Comparison of ENCODE assay signal across 8 cellular contexts in genomic region chr2:112881217-112882000, GRCh38. TPM values are rescaled to one million over a fixed set of nuclear protein-coding genes. Genes with fewer than 3 reads are reported as not detected.
A peak's percentile ranks its signal among the peaks of the same experiment; 100 is the strongest.
DNase-seq lines count a peak whose midpoint lies in the region; ATAC-seq, FAIRE-seq and TF ChIP-seq lines count a peak whose summit lies in the region.

No MANE protein-coding gene starts in this region.

- H3K9me1 ChIP-seq in endothelial cell of umbilical vein (replicated peaks; ENCODE audit: control insufficient read depth, extremely low read depth, insufficient read depth, low read length): no peaks in the 10 kb centered on the region

- dilution Hi-C loops in endothelial cell of umbilical vein (cut with MboI; ENCODE audit: extremely low pct_ligation_motif_present, low sequenced_read_pairs): no loop called here

- no peaks in the 10 kb centered on the region for H3K79me2 ChIP-seq in OCI-LY7 (ENCODE audit: insufficient read depth, low read depth, low read length)
- no peaks in the 10 kb centered on the region for H3K79me2 ChIP-seq in endothelial cell of umbilical vein (ENCODE audit: control insufficient read depth, insufficient read depth, low read length)

- H3K9me3 ChIP-seq in OCI-LY7 (ENCODE audit: low read length): no peaks in the 10 kb centered on the region
- no peaks in the 10 kb centered on the region for H3K9me3 ChIP-seq in endothelial cell of umbilical vein (replicated peaks; ENCODE audit: control insufficient read depth, insufficient read depth, low read length)

- H3K9ac ChIP-seq in endothelial cell of umbilical vein (replicated peaks; ENCODE audit: extremely low read depth, insufficient read depth, low read length): no peak overlapping the region

- H3K27me3 ChIP-seq in endothelial cell of umbilical vein (ENCODE audit: control insufficient read depth in 2 of 2, insufficient read depth in 2 of 2, low read length in 2 of 2): no peaks in the 10 kb centered on the region

- H3K4me2 ChIP-seq in OCI-LY7 (ENCODE audit: low read length) (peak overlapping the region; percentile 56), endothelial cell of umbilical vein (ENCODE audit: insufficient read depth, low read length) (no peak overlapping the region)

- H3K4me1 ChIP-seq in OCI-LY7 (ENCODE audit: insufficient read depth, low read length, poor library complexity, severe bottlenecking) (peaks cover 26% of the 10 kb centered on the region), endothelial cell of umbilical vein (ENCODE audit: control insufficient read depth, extremely low read depth, insufficient read depth, low read length) (peaks cover 23% of the 10 kb centered on the region)

- CTCF ChIA-PET in OCI-LY7 (lab: Charles Lee; ENCODE audit: unreplicated experiment) (interaction anchor here (0.9 kb wide), 1 partner anchor 156 kb away, joined by 6 read pairs; no protein-coding TSS in a partner anchor), endothelial cell of umbilical vein (lab: Charles Lee) (interaction anchor here (1.2 to 2.1 kb wide), 5 partner anchors 61 to 132 kb away, joined by 4 to 15 read pairs (median 7); no protein-coding TSS in a partner anchor)

- DNase-seq in stimulated activated CD4-positive, alpha-beta T cell treated with anti-CD3 and anti-CD28 coated beads, Interleukin-12 subunit alpha, Interleukin-12 subunit beta, amount 100 ng/mL, for 48 hours (ENCODE audit: low read depth in 2 of 3, low spot score in 1 of 3): peak in 2 of 3 donors; percentile 25 to 30
- no peak for DNase-seq in stimulated activated CD4-positive, alpha-beta T cell treated with anti-CD3 and anti-CD28 coated beads, Interleukin-12 subunit alpha, Interleukin-12 subunit beta, amount 100 ng/mL, for 4 hours
- DNase-seq in OCI-LY7 (ENCODE audit: low spot score) (peak; percentile 22), endothelial cell of umbilical vein (ENCODE audit: low read depth, low spot score) (peak; percentile 65), activated gamma-delta T cell (lab: John Stamatoyannopoulos, UW) (no peak), NCI-H510A (lab: John Stamatoyannopoulos, UW) (no peak)
- DNase-seq in stimulated activated CD4-positive, alpha-beta T cell treated with anti-CD3 and anti-CD28 coated beads, Interleukin-1b, Interleukin-23, amount 100 ng/mL, for 48 hours: peak; percentile 39

- POLR2A ChIA-PET in OCI-LY7 (lab: Charles Lee): interaction anchor here (0.5 to 1.1 kb wide), 4 partner anchors 9 to 116 kb away, joined by 3 to 4 read pairs (median 3); no protein-coding TSS in a partner anchor
- POLR2A ChIA-PET in endothelial cell of umbilical vein (lab: Charles Lee): no interaction called here

- H3K4me3 ChIP-seq in OCI-LY7 (ENCODE audit: low read depth, low read length, poor library complexity, severe bottlenecking): no peak overlapping the region
- no peak overlapping the region for H3K4me3 ChIP-seq in endothelial cell of umbilical vein (replicated peaks in 1 of 3; ENCODE audit: insufficient read depth in 1 of 3, low read depth in 1 of 3, low read length in 3 of 3)

- no peaks in the 10 kb centered on the region for H3K36me3 ChIP-seq in OCI-LY7 (ENCODE audit: insufficient read depth, low read length)
- H3K36me3 ChIP-seq in endothelial cell of umbilical vein (ENCODE audit: control insufficient read depth in 2 of 2, extremely low read depth in 1 of 2, insufficient read depth in 2 of 2, low read length in 2 of 2): no peaks in the 10 kb centered on the region

- ATAC-seq in HG02678 (IDR thresholded peaks at IDR 0.05; ENCODE audit: unreplicated experiment): peak; percentile 65

- no peaks in the 10 kb centered on the region for H4K20me1 ChIP-seq in OCI-LY7 (ENCODE audit: insufficient read depth, low read length)
- H4K20me1 ChIP-seq in endothelial cell of umbilical vein (replicated peaks; ENCODE audit: control insufficient read depth, extremely low read depth, insufficient read depth, low read length): no peaks in the 10 kb centered on the region

- peak; percentile 95 for FAIRE-seq in endothelial cell of umbilical vein (lab: Jason Lieb, UNC)

- no peak for TF ChIP-seq POLR2A in endothelial cell of umbilical vein (IDR thresholded peaks at IDR 0.05; ENCODE audit: low read depth, low read length)

- H3K27ac ChIP-seq in OCI-LY7 (ENCODE audit: low read depth, low read length, poor library complexity, severe bottlenecking) (no peak overlapping the region), endothelial cell of umbilical vein (ENCODE audit: insufficient read depth, low read depth, low read length) (peak overlapping the region; percentile 62)

- intact Hi-C loops in OCI-LY7 (cut with micrococcal nuclease; ENCODE audit: unreplicated experiment) (no loop called here), endothelial cell of umbilical vein (cut with micrococcal nuclease) (loop anchor here (1.0 to 2.0 kb wide), 4 partner anchors 49 to 117 kb away; partner anchors contain the start of gene CKAP2L)

- no peaks in the 10 kb centered on the region for H3K9me2 ChIP-seq in OCI-LY7 (ENCODE audit: insufficient read depth, low read length)

- H2AFZ ChIP-seq in OCI-LY7 (ENCODE audit: low read length): peak overlapping the region; percentile 82
- no peak overlapping the region for H2AFZ ChIP-seq in endothelial cell of umbilical vein (ENCODE audit: low read depth, low read length)

- BruUV-seq in OCI-LY7 (replicated peaks; lab: Mats Ljungman, UMichigan): no TSS peak
- BruUV-seq in endothelial cell of umbilical vein (replicated peaks; lab: Mats Ljungman, UMichigan): no TSS peak

- TF ChIP-seq CTCF in OCI-LY7 (conservative IDR thresholded peaks at IDR 0.05; ENCODE audit: low read length) (no peak), endothelial cell of umbilical vein (IDR thresholded peaks at IDR 0.05; ENCODE audit: extremely low read depth in 1 of 2, insufficient read depth in 1 of 2, low read depth in 1 of 2, low read length in 2 of 2) (no peak)

TF ChIP-seq in endothelial cell of umbilical vein, 7 proteins besides CTCF, POLR2A, EP300 and RAD21:
- no peak for TF ChIP-seq MYC (IDR thresholded peaks at IDR 0.05; ENCODE audit: low read depth, low read length)
- TF ChIP-seq FOS (IDR thresholded peaks at IDR 0.05; ENCODE audit: borderline replicate concordance, insufficient read depth, low read length): peak; percentile 68
- TF ChIP-seq GATA2 (IDR thresholded peaks at IDR 0.05; ENCODE audit: insufficient read depth, insufficient read length, low read depth, low read length): peak; percentile 83
- no peak for TF ChIP-seq EZH2 (IDR thresholded peaks at IDR 0.05; ENCODE audit: borderline replicate concordance, low read depth, low read length, severe bottlenecking)
- TF ChIP-seq POLR2AphosphoS5 (IDR thresholded peaks at IDR 0.05; ENCODE audit: insufficient read depth, low read depth, low read length): peak; percentile 58
- TF ChIP-seq JUN (IDR thresholded peaks at IDR 0.05; ENCODE audit: borderline replicate concordance, insufficient read depth, insufficient read length, low read depth): peak; percentile 78
- TF ChIP-seq MAX (IDR thresholded peaks at IDR 0.05; ENCODE audit: insufficient read depth, insufficient read length): no peak

RNA-seq across cellular contexts. Expression of gene IL37, which starts 29.6 kb away (rescaled TPM):
- total RNA-seq in OCI-LY7 (2014; rRNA removed; shearing (Covaris generic)): not detected in 2 replicates
- 0.63 TPM in 1 of 2 replicates, not detected in the other for total RNA-seq in OCI-LY7 (2022)
- total RNA-seq in endothelial cell of umbilical vein: not detected in 2 replicates
- not detected in 2 replicates for polyA plus RNA-seq in endothelial cell of umbilical vein
- not detected in 2 replicates for polyA plus RNA-seq in endothelial cell of umbilical vein (2011; cell fraction: cytosol; rRNA removed)
- 0.71 TPM in 1 of 2 replicates, not detected in the other for polyA plus RNA-seq in endothelial cell of umbilical vein (2011; cell fraction: nucleus; rRNA removed)
- not detected in 2 replicates for polyA plus RNA-seq in endothelial cell of umbilical vein (2012)
- polyA minus RNA-seq in endothelial cell of umbilical vein: not detected in 2 replicates
- polyA minus RNA-seq in endothelial cell of umbilical vein (2011; cell fraction: cytosol; rRNA and poly(A)+ RNA removed): not detected
- polyA minus RNA-seq in endothelial cell of umbilical vein (2011; cell fraction: nucleus; rRNA and poly(A)+ RNA removed): not detected in 2 replicates

RNA-seq across cellular contexts. Expression of gene IL1B, which starts 44.8 kb away (rescaled TPM):
- not detected in 2 replicates for total RNA-seq in OCI-LY7 (2014; rRNA removed; shearing (Covaris generic))
- not detected in 2 replicates for total RNA-seq in OCI-LY7 (2022)
- total RNA-seq in endothelial cell of umbilical vein: not detected in 2 replicates
- polyA plus RNA-seq in endothelial cell of umbilical vein: 0.25 TPM in 1 of 2 replicates, not detected in the other
- 0.10 and 0.27 TPM in 2 replicates for polyA plus RNA-seq in endothelial cell of umbilical vein (2011; cell fraction: cytosol; rRNA removed)
- polyA plus RNA-seq in endothelial cell of umbilical vein (2011; cell fraction: nucleus; rRNA removed): 0.32 and 0.43 TPM in 2 replicates
- 0.48 and 0.70 TPM in 2 replicates for polyA plus RNA-seq in endothelial cell of umbilical vein (2012)
- 0.53 TPM in 1 of 2 replicates, not detected in the other for polyA minus RNA-seq in endothelial cell of umbilical vein
- polyA minus RNA-seq in endothelial cell of umbilical vein (2011; cell fraction: cytosol; rRNA and poly(A)+ RNA removed): 1.3 TPM
- polyA minus RNA-seq in endothelial cell of umbilical vein (2011; cell fraction: nucleus; rRNA and poly(A)+ RNA removed): 0.53 and 0.96 TPM in 2 replicates

Comparison
In these comparisons a context has a peak if more than half of its experiments do, and no peak if none do; other contexts are left out.
1. DNase-seq: peak in stimulated activated CD4-positive, alpha-beta T cell treated with anti-CD3 and anti-CD28 coated beads, Interleukin-12 subunit alpha, Interleukin-12 subunit beta, amount 100 ng/mL, for 48 hours (2 of 3), OCI-LY7 (single experiment), endothelial cell of umbilical vein (single experiment) and stimulated activated CD4-positive, alpha-beta T cell treated with anti-CD3 and anti-CD28 coated beads, Interleukin-1b, Interleukin-23, amount 100 ng/mL, for 48 hours (single experiment); none in stimulated activated CD4-positive, alpha-beta T cell treated with anti-CD3 and anti-CD28 coated beads, Interleukin-12 subunit alpha, Interleukin-12 subunit beta, amount 100 ng/mL, for 4 hours (single experiment), activated gamma-delta T cell (single experiment) and NCI-H510A (single experiment).